8 cellular contexts compared by ENCODE assay signal in the genomic region with DNA sequence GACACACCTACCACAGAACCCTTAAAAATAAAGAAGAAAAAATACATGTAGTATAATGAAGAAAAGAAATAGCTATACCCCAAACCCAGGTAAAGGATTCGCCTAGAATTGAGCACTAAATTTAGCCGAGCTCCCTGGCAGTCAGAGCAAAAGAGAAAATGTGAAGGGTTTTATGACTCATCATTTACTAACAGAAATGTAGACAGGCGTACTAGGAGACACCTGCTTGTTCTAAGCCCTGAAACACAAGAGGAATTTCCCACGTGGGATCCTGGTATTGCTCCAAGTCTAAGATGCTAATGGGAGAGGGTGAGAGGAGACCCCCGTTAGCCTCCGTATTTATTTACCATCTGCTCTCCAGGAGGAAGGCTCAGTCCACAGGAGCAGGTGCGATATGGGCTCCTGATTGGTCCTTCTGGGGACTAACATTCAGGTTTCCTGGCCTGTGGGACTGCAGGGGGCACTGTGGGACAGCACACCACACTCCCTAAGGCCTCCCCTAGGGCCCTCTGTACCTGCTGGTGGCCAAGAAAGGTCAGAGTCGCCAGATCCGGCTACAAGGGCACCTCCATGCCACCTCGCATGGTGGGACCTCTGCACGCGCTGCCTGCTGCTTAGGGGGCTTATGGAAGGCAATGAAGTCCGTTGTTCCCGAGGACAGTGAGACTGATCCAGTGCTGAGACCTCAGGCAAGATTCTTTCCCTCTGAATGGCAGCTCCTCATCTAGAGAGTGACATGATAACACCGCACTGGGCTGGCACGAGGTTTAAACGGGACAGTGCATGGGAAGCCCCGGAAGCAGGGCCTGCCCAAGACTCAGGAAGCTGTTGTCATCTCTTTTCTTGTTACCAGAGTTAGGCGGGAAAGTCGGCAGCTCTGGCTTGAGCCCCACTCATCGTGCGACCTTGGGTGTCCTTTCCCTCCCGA. TPM values are rescaled to one million over a fixed set of nuclear protein-coding genes. Genes with fewer than 3 reads are reported as not detected.
DNase-seq lines count a peak whose midpoint lies in the region; ATAC-seq and TF ChIP-seq lines count a peak whose summit lies in the region.

No MANE protein-coding gene starts in this region.

- no peak for TF ChIP-seq POLR2A in prostate gland (IDR thresholded peaks at IDR 0.05)

- no peak overlapping the region for H3K4me3 Mint-ChIP-seq in naive thymus-derived CD8-positive, alpha-beta T cell

- peaks cover 0 to 5% (median 0%) of the 10 kb centered on the region in 9 donors for H3K9me3 Mint-ChIP-seq in naive thymus-derived CD8-positive, alpha-beta T cell

- H3K9me3 ChIP-seq in prostate gland, result no peaks in the 10 kb centered on the region

- 68% methylated on average over 23 of the region's 23 CpGs for WGBS in prostate gland

- H3K27me3 Mint-ChIP-seq in naive thymus-derived CD8-positive, alpha-beta T cell, result peaks cover 0 to 22% (median 4%) of the 10 kb centered on the region in 5 donors

- H3K27ac Mint-ChIP-seq in naive thymus-derived CD8-positive, alpha-beta T cell, result no peak overlapping the region

- TF ChIP-seq CTCF in LNCaP clone FGC (IDR thresholded peaks at IDR 0.05; ENCODE audit: control insufficient read depth, extremely low read depth, insufficient read depth), result peak; percentile 92
- TF ChIP-seq CTCF in foreskin fibroblast (IDR thresholded peaks at IDR 0.05; ENCODE audit: low read depth, low read length), result peak; percentile 73
- TF ChIP-seq CTCF in prostate gland (IDR thresholded peaks at IDR 0.05), result peak in 3 of 4 experiments; percentile 43 to 65 (median 58)

- no peaks in the 10 kb centered on the region for H3K36me3 ChIP-seq in prostate gland

- no peaks in the 10 kb centered on the region for H3K27me3 ChIP-seq in prostate gland (replicated peaks; ENCODE audit: insufficient read depth)

- H3K4me3 ChIP-seq in LNCaP clone FGC (ENCODE audit: low read depth, low read length) (no peak overlapping the region), foreskin fibroblast (ENCODE audit: low read depth in 1 of 2, low read length in 2 of 2) (no peak overlapping the region), prostate gland (no peak overlapping the region)

- peak; percentile 8 for DNase-seq in GM04504 (ENCODE audit: low read depth)
- peak; percentile 51 for DNase-seq in LNCaP clone FGC (ENCODE audit: low read depth)
- peak; percentile 50 for DNase-seq in SW480 (ENCODE audit: low spot score)
- DNase-seq in foreskin fibroblast, result peak; percentile 26 to 67
- peak; percentile 17 for DNase-seq in prostate gland (ENCODE audit: low spot score)
- DNase-seq in naive thymus-derived CD8-positive, alpha-beta T cell, result no peak

- intact Hi-C loops in prostate gland (cut with DNase I), result loop anchor here (10.0 kb wide), 1 partner anchor 214 kb away; no protein-coding TSS in a partner anchor

- no peak overlapping the region for H3K27ac ChIP-seq in prostate gland

- H3K4me1 ChIP-seq in prostate gland (replicated peaks), result no peaks in the 10 kb centered on the region

- ATAC-seq in GM21381 (IDR thresholded peaks at IDR 0.05; ENCODE audit: unreplicated experiment) (peak; percentile 68), HG02938 (IDR thresholded peaks at IDR 0.05; ENCODE audit: unreplicated experiment) (no peak)
- ATAC-seq in naive thymus-derived CD8-positive, alpha-beta T cell, result no peak

- no peaks in the 10 kb centered on the region for H3K36me3 Mint-ChIP-seq in naive thymus-derived CD8-positive, alpha-beta T cell

- no peaks in the 10 kb centered on the region for H3K4me1 Mint-ChIP-seq in naive thymus-derived CD8-positive, alpha-beta T cell

- POLR2A ChIA-PET in naive thymus-derived CD8-positive, alpha-beta T cell (lab: Charles Lee), result no interaction called here

RNA-seq across cellular contexts. Expression of a gene that starts 25.8 kb away (rescaled TPM):
- 1 to 10 TPM in 1 of 2 donors, not detected in 1; 3.0 TPM for total RNA-seq in prostate gland
- total RNA-seq in naive thymus-derived CD8-positive, alpha-beta T cell, result not detected
- polyA plus RNA-seq in naive thymus-derived CD8-positive, alpha-beta T cell, result under 1 TPM in 1 of 3 donors, not detected in 2; 0.60 TPM

RNA-seq across cellular contexts. Expression of a gene that starts 41.0 kb away (rescaled TPM):
- total RNA-seq in prostate gland, result under 1 TPM in 1 of 2 donors, not detected in 1; 0.28 TPM
- total RNA-seq in naive thymus-derived CD8-positive, alpha-beta T cell, result not detected
- not detected for polyA plus RNA-seq in naive thymus-derived CD8-positive, alpha-beta T cell

Comparison
In these comparisons a context has a peak if more than half of its experiments do, and no peak if none do; other contexts are left out.
1. DNase-seq: peak in GM04504 (single experiment), LNCaP clone FGC (single experiment), SW480 (single experiment), foreskin fibroblast (2 of 2) and prostate gland (single experiment); none in naive thymus-derived CD8-positive, alpha-beta T cell (0 of 10).
2. Peak in every context shown above with its lines, with median percentiles within 50 percentile points of each other: CTCF ChIP-seq.